8 cellular contexts compared by ENCODE assay signal in the genomic region with DNA sequence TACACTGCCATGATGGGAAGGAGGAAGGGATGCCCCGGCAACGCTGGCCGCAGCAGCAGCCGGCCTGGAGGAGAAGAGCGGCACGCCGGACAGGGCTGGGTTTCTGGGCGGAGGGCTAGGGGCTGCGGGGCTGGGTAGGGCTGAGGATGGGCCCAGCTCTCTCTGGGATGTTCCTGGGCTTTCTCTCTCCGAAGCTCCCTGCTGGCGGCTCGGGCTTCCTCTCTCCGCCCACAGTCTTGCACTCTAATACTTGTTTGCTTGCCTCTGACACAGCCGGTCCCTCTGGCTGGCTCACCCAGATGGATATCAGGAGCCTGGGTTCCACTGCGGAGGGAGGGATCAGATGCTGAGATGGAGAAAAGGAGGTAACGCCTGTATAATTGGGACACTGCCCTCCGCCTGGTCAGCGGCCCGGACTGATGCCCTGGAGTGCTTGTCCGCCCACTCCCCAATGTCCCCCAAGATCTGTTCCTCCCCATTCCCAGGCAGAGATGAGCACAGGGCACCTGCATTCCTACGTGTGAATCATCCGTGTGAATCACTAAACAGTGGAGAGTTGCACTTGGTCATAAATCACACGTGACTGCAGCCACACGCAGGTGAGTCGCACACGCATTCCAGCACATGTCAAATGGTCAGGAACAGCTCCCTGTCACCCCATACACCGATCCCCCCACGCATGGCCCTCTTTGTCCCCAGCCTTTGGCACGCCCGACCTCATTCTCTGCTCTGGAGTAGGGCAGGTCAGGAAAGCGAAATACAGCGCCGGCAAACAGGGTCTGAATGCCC. TPM values are rescaled to one million over a fixed set of nuclear protein-coding genes. Genes with fewer than 3 reads are reported as not detected.
DNase-seq lines count a peak whose midpoint lies in the region; ATAC-seq, FAIRE-seq and TF ChIP-seq lines count a peak whose summit lies in the region.

Gene ALOXE3, minus strand, starts transcription at position 535 of the 789 bp plus-strand sequence. Its CDS starts 524 bp downstream, at position 11.

- H3F3A ChIP-seq in PC-9 (ENCODE audit: insufficient read depth, low read depth) = peaks cover 30% of the 10 kb centered on the region

- peak; percentile 16 for ATAC-seq in HepG2

- peak within 1 kb of the TSS; percentile 62 for H3K9ac ChIP-seq in HepG2 (ENCODE audit: insufficient read depth, low read depth, low read length)

- H3K4me1 ChIP-seq in PC-9 (replicated peaks; ENCODE audit: insufficient read depth) (peaks cover 11% of the 10 kb centered on the region), HepG2 (ENCODE audit: insufficient read depth, low read length) (peaks cover 44% of the 10 kb centered on the region)

- in situ Hi-C loops in HepG2 (cut with HindIII; ENCODE audit: extremely low pct_ligation_motif_present, low pct_unique_long_range_greater_than_20kb) = loop anchor here (5.0 kb wide), 1 partner anchor 46 kb away; no protein-coding TSS in a partner anchor

- peak within 1 kb of the TSS; percentile 95 for H3K4me2 ChIP-seq in PC-9
- H3K4me2 ChIP-seq in HepG2 (ENCODE audit: low read depth, low read length) = peak within 1 kb of the TSS; percentile 100

- H3K79me2 ChIP-seq in PC-9 (ENCODE audit: low read depth) (no peaks in the 10 kb centered on the region), HepG2 (ENCODE audit: insufficient read depth, low read length) (no peaks in the 10 kb centered on the region)

- H3K4me3 ChIP-seq in PC-9 = peak within 1 kb of the TSS; percentile 87
- H3K4me3 ChIP-seq in HepG2 (replicated peaks in 1 of 3; ENCODE audit: insufficient read depth in 1 of 3, low read depth in 2 of 3, low read length in 3 of 3) = peak within 1 kb of the TSS; percentile 68 to 95 (median 94)

- TF ChIP-seq CTCF in PC-9 (conservative IDR thresholded peaks at IDR 0.05) (no peak), HepG2 (CRISPR knock-in tag; IDR thresholded peaks at IDR 0.05) (no peak)

- H2AFZ ChIP-seq in PC-9 (peak within 1 kb of the TSS; percentile 79), HepG2 (ENCODE audit: low read length) (peak within 1 kb of the TSS; percentile 74)

- BruUV-seq in PC-9 (replicated peaks; lab: Mats Ljungman, UMichigan) = TSS peak; percentile 29
- BruUV-seq in HepG2 (replicated peaks; lab: Mats Ljungman, UMichigan) = no TSS peak

- POLR2A ChIA-PET in PC-9 (lab: Charles Lee; ENCODE audit: unreplicated experiment) (interaction anchor here (0.6 kb wide), 1 partner anchor 24 kb away, joined by 3 read pairs; no protein-coding TSS in a partner anchor), HepG2 (lab: Yijun Ruan, JAX) (interaction anchor here (0.6 to 5.1 kb wide), 5 partner anchors 8 to 175 kb away, joined by 3 to 35 read pairs (median 4); no protein-coding TSS in a partner anchor)

- H3K9me3 ChIP-seq in PC-9 (ENCODE audit: insufficient read depth, low read depth) = no peaks in the 10 kb centered on the region
- H3K9me3 ChIP-seq in HepG2 (ENCODE audit: low read length) = no peaks in the 10 kb centered on the region

- no peak for TF ChIP-seq RAD21 in HepG2 (CRISPR knock-in tag; IDR thresholded peaks at IDR 0.05)

- H3K36me3 ChIP-seq in PC-9 (ENCODE audit: low read depth) (no peaks in the 10 kb centered on the region), HepG2 (replicated peaks in 1 of 2; ENCODE audit: control insufficient read depth in 1 of 2, insufficient read depth in 2 of 2, low read length in 2 of 2) (no peaks in the 10 kb centered on the region)

- no peaks in the 10 kb centered on the region for H3K27me3 ChIP-seq in PC-9 (ENCODE audit: insufficient read depth, low read depth)
- H3K27me3 ChIP-seq in HepG2 (ENCODE audit: control insufficient read depth in 1 of 2, insufficient read depth in 2 of 2, low read length in 2 of 2) = peaks cover 4 to 51% of the 10 kb centered on the region in 2 experiments

- FAIRE-seq in HepG2 (lab: Jason Lieb, UNC) = no peak

- TF ChIP-seq EP300 in HepG2 (IDR thresholded peaks at IDR 0.05; ENCODE audit: low read depth in 2 of 2, low read length in 2 of 2) (no peak), HepG2 (CRISPR knock-in tag; IDR thresholded peaks at IDR 0.05; ENCODE audit: borderline replicate concordance) (no peak)

- WGBS in HepG2 (ENCODE audit: low lambda C conversion rate) = 1% methylated on average over 27 of the region's 33 CpGs

- H3K27ac ChIP-seq in PC-9 (peak within 1 kb of the TSS; percentile 87), HepG2 (ENCODE audit: extremely low read length, insufficient read depth, low read length) (peak within 1 kb of the TSS; percentile 10)

- no peaks in the 10 kb centered on the region for H3K9me2 ChIP-seq in PC-9 (ENCODE audit: insufficient read depth)

- no peak for TF ChIP-seq POLR2A in HepG2 (IDR thresholded peaks at IDR 0.05; ENCODE audit: insufficient read depth in 1 of 2, low read depth in 2 of 2, low read length in 2 of 2)

- intact Hi-C loops in PC-9 (cut with micrococcal nuclease; ENCODE audit: unreplicated experiment) (loop anchor here (2.0 to 5.0 kb wide), 5 partner anchors 37 to 371 kb away; partner anchors contain the start of gene RPL26), HepG2 (cut with micrococcal nuclease; ENCODE audit: unreplicated experiment) (loop anchor here (1.0 to 5.0 kb wide), 4 partner anchors 8 to 69 kb away; no protein-coding TSS in a partner anchor)

- peaks cover 5% of the 10 kb centered on the region; the same call in 1 of the 2 replicates for H4K20me1 ChIP-seq in PC-9 (ENCODE audit: insufficient read depth)
- H4K20me1 ChIP-seq in HepG2 (ENCODE audit: insufficient read depth, low read length) = peaks cover 11% of the 10 kb centered on the region; the same call in 1 of the 2 replicates

- DNase-seq in activated naive CD4-positive, alpha-beta T cell treated with Interleukin-2 at 50 U/mL for 16 hours = peak; percentile 32
- DNase-seq in activated naive CD4-positive, alpha-beta T cell treated with anti-CD3 and anti-CD28 coated beads, Interleukin-2, amount 50 U/mL, for 16 hours = no peak
- DNase-seq in PC-9 (peak; percentile 69 to 83), cerebellar cortex (ENCODE audit: low spot score) (peak; percentile 68), HepG2 (ENCODE audit: low spot score) (peak; percentile 49), superior temporal gyrus (ENCODE audit: extremely low spot score) (peak; percentile 33), midbrain (lab: John Stamatoyannopoulos, UW) (no peak), NCI-H2029 (lab: John Stamatoyannopoulos, UW) (no peak)

- CTCF ChIA-PET in PC-9 (lab: Charles Lee) (interaction anchor here (0.5 to 1.3 kb wide), 4 partner anchors 44 to 715 kb away, joined by 4 to 6 read pairs (median 6); partner anchors contain the start of gene AURKB), HepG2 (lab: Yijun Ruan, JAX; ENCODE audit: low intra/inter-chr PET ratio, low total read pairs) (interaction anchor here (1.6 kb wide), 1 partner anchor 24 kb away, joined by 12 read pairs; no protein-coding TSS in a partner anchor)

TF ChIP-seq in HepG2, 621 proteins besides CTCF, POLR2A, EP300 and RAD21 (continues in another document):
- TF ChIP-seq GATAD2A (CRISPR knock-in tag; IDR thresholded peaks at IDR 0.05) (0 out of 2 replicates have a peak, but pooled peaks have one; percentile 4), BRF2 (CRISPR knock-in tag; IDR thresholded peaks at IDR 0.05) (no peak)

RNA-seq across cellular contexts. Expression of gene ALOXE3, which starts in this region (rescaled TPM):
- 0.70 and 1.4 TPM in 2 replicates for total RNA-seq in PC-9 (2021)
- not detected in 2 replicates for total RNA-seq in HepG2 (2016; rRNA removed; fragmentation: Illumina TruSeq; extraction: Trizol)
- total RNA-seq in HepG2 (2016; cell fraction: cytosol; rRNA removed; fragmentation: Illumina TruSeq; extraction: Trizol; ENCODE audit: low read depth) = not detected in 2 replicates
- total RNA-seq in HepG2 (2016; cell fraction: insoluble cytoplasmic fraction; rRNA removed; fragmentation: Illumina TruSeq; extraction: Trizol) = 0.02 TPM in 1 of 2 replicates, not detected in the other
- total RNA-seq in HepG2 (2016; cell fraction: membrane; rRNA removed; fragmentation: Illumina TruSeq; extraction: Trizol) = not detected in 2 replicates
- total RNA-seq in HepG2 (2016; cell fraction: nucleus; rRNA removed; fragmentation: Illumina TruSeq; extraction: Trizol) = not detected in 2 replicates
- 0.07 TPM in 1 of 2 replicates, not detected in the other for polyA plus RNA-seq in HepG2 (2011; rRNA removed)
- 0.03 TPM in 1 of 2 replicates, not detected in the other for polyA plus RNA-seq in HepG2 (2011; cell fraction: cytosol; rRNA removed)
- 0.14 and 0.18 TPM in 2 replicates for polyA plus RNA-seq in HepG2 (2011; cell fraction: nucleus; rRNA removed)
- polyA plus RNA-seq in HepG2 (2012) = 0.08 TPM in 1 of 2 replicates, not detected in the other
- not detected in 2 replicates for polyA plus RNA-seq in HepG2 (2016; cell fraction: cytosol; fragmentation: Illumina TruSeq; extraction: Trizol; ENCODE audit: low read depth)
- polyA plus RNA-seq in HepG2 (2016; cell fraction: insoluble cytoplasmic fraction; fragmentation: Illumina TruSeq; extraction: Trizol; ENCODE audit: low read depth) = not detected in 2 replicates
- polyA plus RNA-seq in HepG2 (2016; cell fraction: membrane; fragmentation: Illumina TruSeq; extraction: Trizol; ENCODE audit: low read depth) = not detected in 2 replicates
- not detected in 2 replicates for polyA plus RNA-seq in HepG2 (2016; cell fraction: nucleus; fragmentation: Illumina TruSeq; extraction: Trizol; ENCODE audit: insufficient read depth, low read depth)
- 0.63 TPM in 1 of 2 replicates, not detected in the other for polyA minus RNA-seq in HepG2 (2011; rRNA and poly(A)+ RNA removed; ENCODE audit: low replicate concordance)
- polyA minus RNA-seq in HepG2 (2011; cell fraction: cytosol; rRNA and poly(A)+ RNA removed) = not detected in 2 replicates
- not detected in 2 replicates for polyA minus RNA-seq in HepG2 (2011; cell fraction: nucleus; rRNA and poly(A)+ RNA removed)

Comparison
In these comparisons a context has a peak if more than half of its experiments do, and no peak if none do; other contexts are left out.
1. DNase-seq: peak in activated naive CD4-positive, alpha-beta T cell treated with Interleukin-2 at 50 U/mL for 16 hours (single experiment), PC-9 (2 of 2), cerebellar cortex (single experiment) and superior temporal gyrus (single experiment); none in activated naive CD4-positive, alpha-beta T cell treated with anti-CD3 and anti-CD28 coated beads, Interleukin-2, amount 50 U/mL, for 16 hours (single experiment), midbrain (single experiment) and NCI-H2029 (single experiment).
2. Peak in DNase-seq, ATAC-seq, H3K4me3 ChIP-seq, H3K27ac ChIP-seq, H3K9ac ChIP-seq and H3K4me2 ChIP-seq in HepG2; RNA of the gene not detected or under 1 TPM.